Comparison of ENCODE assay signal across 15 cellular contexts in the genomic region with DNA sequence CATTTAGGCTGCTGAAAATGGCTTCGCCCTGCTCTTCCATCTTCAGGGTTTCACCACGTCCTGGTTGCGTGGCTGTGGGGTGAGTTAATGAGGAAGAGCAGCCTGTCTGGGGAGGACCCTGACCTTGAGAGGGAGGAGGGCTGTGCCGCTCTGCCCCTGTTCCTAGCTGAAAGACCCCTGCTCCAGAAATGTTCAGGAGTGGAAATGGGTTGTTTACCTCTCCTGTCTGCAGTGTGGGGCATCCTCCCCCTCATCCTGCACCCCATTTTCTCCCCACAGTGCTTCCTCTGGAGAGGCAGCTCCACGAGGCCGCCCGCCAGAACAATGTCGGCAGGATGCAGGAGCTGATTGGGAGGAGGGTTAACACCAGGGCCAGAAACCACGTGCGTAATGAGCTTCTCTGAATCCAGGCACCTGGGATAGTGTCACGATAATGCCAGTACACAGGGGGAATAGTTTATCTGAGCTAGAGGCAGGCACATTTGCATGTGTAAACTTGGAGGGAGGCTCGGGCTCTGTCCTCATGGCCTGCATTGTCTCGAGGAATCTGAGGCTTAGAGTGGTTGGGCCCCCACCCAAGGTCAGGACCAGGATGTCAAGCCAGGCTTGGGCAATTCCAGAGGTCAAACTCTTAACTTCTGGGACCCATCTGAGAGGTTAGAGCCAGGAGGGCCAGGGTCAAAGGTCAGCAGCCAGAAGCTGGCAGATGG.
"Had no signal": no experiment of that assay in that cellular context is flagged by ENCODE, and none has a peak within 500 bp of the region (broad histone marks: within the 10 kb centered on the region; RNA-seq: fewer than 3 reads in every experiment).

No MANE protein-coding gene starts in this region.

- H3K4me3 ChIP-seq: adrenal gland, psoas muscle had no signal

- H3K27me3 ChIP-seq: adrenal gland had no signal

- ATAC-seq: effector memory CD8-positive, alpha-beta T cell; left cardiac atrium; psoas muscle; sciatic nerve had no signal

- H3K9me3 ChIP-seq: adrenal gland, psoas muscle had no signal

- H3K27ac ChIP-seq: psoas muscle, VCaP had no signal

- H3K4me1 ChIP-seq: psoas muscle had no signal

- DNase-seq: activated CD4-positive, alpha-beta T cell treated with anti-CD3 and anti-CD28 coated beads for 4 hours; activated naive CD4-positive, alpha-beta T cell treated with anti-CD3 and anti-CD28 coated beads for 36 hours; adrenal gland; caudate nucleus; cortex of kidney; effector memory CD8-positive, alpha-beta T cell; left cardiac atrium; mammary epithelial cell; psoas muscle; stimulated activated CD4-positive, alpha-beta T cell treated with anti-CD3 and anti-CD28 coated beads, Interleukin-2, amount 100 ng/mL, for 24 hours; stimulated activated naive CD4-positive, alpha-beta T cell treated with Interleukin-2 at 50 U/mL for 16 hours; T1000; trophoblast cell had no signal

- H3K36me3 ChIP-seq: adrenal gland had no signal
